In the genomic region with DNA sequence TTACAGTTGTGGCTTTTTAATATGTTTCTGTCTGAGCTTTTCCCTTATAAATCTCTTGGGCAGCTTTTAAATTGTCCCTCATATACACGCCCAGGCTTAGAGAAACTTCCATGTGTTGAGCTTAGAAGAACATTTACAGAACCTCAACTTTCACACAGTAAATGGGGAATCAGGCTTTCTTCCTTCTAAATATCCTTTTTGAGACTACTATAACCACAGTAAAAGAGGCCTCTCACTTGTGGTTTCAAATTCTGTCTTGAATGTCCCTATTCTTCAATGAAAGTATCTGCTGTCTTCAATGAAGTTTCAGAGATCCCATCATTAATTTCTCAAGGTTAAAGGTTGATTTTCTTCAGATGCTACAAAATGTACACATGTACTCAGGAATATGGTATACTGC, we compare ENCODE assay signal across 24 cellular contexts.
DNase-seq lines count a peak whose midpoint lies in the region; ATAC-seq, FAIRE-seq and TF ChIP-seq lines count a peak whose summit lies in the region.
"Had no signal": no experiment of that assay in that cellular context is flagged by ENCODE, and none has a peak within 500 bp of the region (broad histone marks: within the 10 kb centered on the region; RNA-seq: fewer than 3 reads in every experiment).

No MANE protein-coding gene starts in this region.

- peaks cover 0 to 4% of the 10 kb centered on the region in 2 donors for H3K9me3 Mint-ChIP-seq in stimulated activated naive B cell treated with anti-CD40 and anti-IgM and Interleukin-4, amounts not matched to agents 10 μg/mL and 1 μg/mL and 100 μg/mL, for 72 hours
- H3K9me3 Mint-ChIP-seq: CD14-positive monocyte; CD4-positive, alpha-beta memory T cell; CD8-positive, alpha-beta memory T cell had no signal

- H3K4me1 Mint-ChIP-seq in stimulated activated naive B cell treated with anti-CD40 and anti-IgM and Interleukin-4, amounts not matched to agents 10 μg/mL and 1 μg/mL and 100 μg/mL, for 72 hours, result no peaks in the 10 kb centered on the region
- H3K4me1 Mint-ChIP-seq: CD4-positive, alpha-beta memory T cell; CD4-positive, CD25-positive, alpha-beta regulatory T cell; CD8-positive, alpha-beta memory T cell had no signal

- no peak overlapping the region for H3K27ac ChIP-seq in DND-41 (ENCODE audit: low read length)
- peak overlapping the region; percentile 21; the same call in 1 of the 2 replicates for H3K27ac ChIP-seq in SJCRH30
- H3K27ac ChIP-seq in gastrocnemius medialis, result no peak overlapping the region
- H3K27ac ChIP-seq: BLaER1 had no signal

- peaks cover 11% of the 10 kb centered on the region for H3K4me1 ChIP-seq in DND-41 (ENCODE audit: insufficient read depth, low read length)
- peaks cover 9% of the 10 kb centered on the region for H3K4me1 ChIP-seq in SJCRH30
- H3K4me1 ChIP-seq in gastrocnemius medialis, result no peaks in the 10 kb centered on the region
- H3K4me1 ChIP-seq: BE2C, BLaER1 had no signal

- no peak overlapping the region for H2AFZ ChIP-seq in DND-41 (ENCODE audit: low read depth, low read length)

- no peak overlapping the region for H3K27ac Mint-ChIP-seq in stimulated activated naive B cell treated with anti-CD40 and anti-IgM and Interleukin-4, amounts not matched to agents 10 μg/mL and 1 μg/mL and 100 μg/mL, for 72 hours
- H3K27ac Mint-ChIP-seq: CD14-positive monocyte; CD4-positive, alpha-beta memory T cell; CD4-positive, CD25-positive, alpha-beta regulatory T cell; CD8-positive, alpha-beta memory T cell had no signal

- no peaks in the 10 kb centered on the region for H4K20me1 ChIP-seq in DND-41 (ENCODE audit: insufficient read depth, low read length)
- H4K20me1 ChIP-seq: BLaER1 had no signal

- TF ChIP-seq CTCF in DND-41 (IDR thresholded peaks at IDR 0.05; ENCODE audit: borderline replicate concordance, extremely low read depth, low read length, poor library complexity, severe bottlenecking) (no peak), gastrocnemius medialis (IDR thresholded peaks at IDR 0.05 in 4 of 5, conservative IDR thresholded peaks at IDR 0.05 in 1 of 5) (no peak)

- DNase-seq in DND-41, result no peak
- DNase-seq in H54 (ENCODE audit: insufficient read length, low spot score), result no peak
- DNase-seq in MV-4-11 (lab: John Stamatoyannopoulos, UW), result peak; percentile 25
- DNase-seq in SJCRH30, result no peak
- no peak for DNase-seq in DMS79 (lab: John Stamatoyannopoulos, UW)
- DNase-seq in gastrocnemius medialis, result no peak
- no peak for DNase-seq in NCI-H748 treated with DMSO at 0.1 percent for 48 hours (lab: John Stamatoyannopoulos, UW)
- no peak for DNase-seq in stimulated activated naive B cell treated with anti-CD40 and anti-IgM and Interleukin-4, amounts not matched to agents 10 μg/mL and 1 μg/mL and 100 μg/mL, for 72 hours
- DNase-seq: 8988T; ACHN; BE2C; C1 segment of cervical spinal cord; CD4-positive, alpha-beta memory T cell; CD4-positive, CD25-positive, alpha-beta regulatory T cell; CD8-positive, alpha-beta memory T cell; COR-L47; GF-D8 had no signal

- intact Hi-C loops in gastrocnemius medialis (cut with DNase I; ENCODE audit: low total_unique reads), result no loop called here

- H3K4me3 Mint-ChIP-seq in stimulated activated naive B cell treated with anti-CD40 and anti-IgM and Interleukin-4, amounts not matched to agents 10 μg/mL and 1 μg/mL and 100 μg/mL, for 72 hours, result no peak overlapping the region
- H3K4me3 Mint-ChIP-seq: CD14-positive monocyte; CD4-positive, alpha-beta memory T cell; CD4-positive, CD25-positive, alpha-beta regulatory T cell; CD8-positive, alpha-beta memory T cell had no signal

- peak; percentile 62; the same call in 2 of the 3 replicates for ATAC-seq in DND-41 (ENCODE audit: insufficient read depth, low read depth)
- no peak for ATAC-seq in gastrocnemius medialis
- no peak for ATAC-seq in stimulated activated naive B cell treated with anti-CD40 and anti-IgM and Interleukin-4, amounts not matched to agents 10 μg/mL and 1 μg/mL and 100 μg/mL, for 72 hours (replicated peaks)

- no peaks in the 10 kb centered on the region for H3K9me3 ChIP-seq in DND-41 (ENCODE audit: insufficient read depth, low read length, severe bottlenecking)
- H3K9me3 ChIP-seq in SJCRH30 (replicated peaks), result no peaks in the 10 kb centered on the region
- no peaks in the 10 kb centered on the region for H3K9me3 ChIP-seq in gastrocnemius medialis
- H3K9me3 ChIP-seq: BE2C, BLaER1 had no signal

- H3K36me3 ChIP-seq in DND-41 (ENCODE audit: insufficient read depth, low read length) (no peaks in the 10 kb centered on the region), SJCRH30 (no peaks in the 10 kb centered on the region; the same call in none of the 2 replicates), gastrocnemius medialis (no peaks in the 10 kb centered on the region)
- H3K36me3 ChIP-seq: BE2C, BLaER1 had no signal

- no peak overlapping the region for H3K4me2 ChIP-seq in DND-41 (ENCODE audit: insufficient read depth, low read length)
- H3K4me2 ChIP-seq: BLaER1 had no signal

- H3K27me3 Mint-ChIP-seq in stimulated activated naive B cell treated with anti-CD40 and anti-IgM and Interleukin-4, amounts not matched to agents 10 μg/mL and 1 μg/mL and 100 μg/mL, for 72 hours, result no peaks in the 10 kb centered on the region
- H3K27me3 Mint-ChIP-seq: CD4-positive, alpha-beta memory T cell; CD4-positive, CD25-positive, alpha-beta regulatory T cell had no signal

- TF ChIP-seq POLR2A in H54 (IDR thresholded peaks at IDR 0.05; ENCODE audit: low read depth, low read length) (no peak), gastrocnemius medialis (IDR thresholded peaks at IDR 0.05) (no peak)

- no peaks in the 10 kb centered on the region for H3K79me2 ChIP-seq in DND-41 (ENCODE audit: insufficient read depth, low read length)

- H3K4me3 ChIP-seq in DND-41 (ENCODE audit: low read depth in 1 of 2, low read length in 2 of 2) (no peak overlapping the region), SJCRH30 (no peak overlapping the region), gastrocnemius medialis (no peak overlapping the region)
- H3K4me3 ChIP-seq: BLaER1 had no signal

- H3K27me3 ChIP-seq in DND-41 (ENCODE audit: insufficient read depth, low read length, poor library complexity) (no peaks in the 10 kb centered on the region), SJCRH30 (no peaks in the 10 kb centered on the region), gastrocnemius medialis (no peaks in the 10 kb centered on the region)
- H3K27me3 ChIP-seq: BE2C, BLaER1 had no signal

- in situ Hi-C loops in gastrocnemius medialis (cut with MboI; ENCODE audit: low sequenced_read_pairs in 4 of 4), result no loop called here

- H3K36me3 Mint-ChIP-seq in stimulated activated naive B cell treated with anti-CD40 and anti-IgM and Interleukin-4, amounts not matched to agents 10 μg/mL and 1 μg/mL and 100 μg/mL, for 72 hours, result no peaks in the 10 kb centered on the region
- H3K36me3 Mint-ChIP-seq: CD14-positive monocyte; CD4-positive, alpha-beta memory T cell; CD4-positive, CD25-positive, alpha-beta regulatory T cell; CD8-positive, alpha-beta memory T cell had no signal

- FAIRE-seq in H54 (lab: Jason Lieb, UNC), result peak; percentile 23
- FAIRE-seq: A204.1, G401.6, GM12891, GM18507, GM19239 had no signal

- H3K9ac ChIP-seq in DND-41 (ENCODE audit: low read depth, low read length), result no peak overlapping the region
- H3K9ac ChIP-seq: BLaER1 had no signal
